Comparison of ENCODE assay signal across 2 cellular contexts in the genomic region with DNA sequence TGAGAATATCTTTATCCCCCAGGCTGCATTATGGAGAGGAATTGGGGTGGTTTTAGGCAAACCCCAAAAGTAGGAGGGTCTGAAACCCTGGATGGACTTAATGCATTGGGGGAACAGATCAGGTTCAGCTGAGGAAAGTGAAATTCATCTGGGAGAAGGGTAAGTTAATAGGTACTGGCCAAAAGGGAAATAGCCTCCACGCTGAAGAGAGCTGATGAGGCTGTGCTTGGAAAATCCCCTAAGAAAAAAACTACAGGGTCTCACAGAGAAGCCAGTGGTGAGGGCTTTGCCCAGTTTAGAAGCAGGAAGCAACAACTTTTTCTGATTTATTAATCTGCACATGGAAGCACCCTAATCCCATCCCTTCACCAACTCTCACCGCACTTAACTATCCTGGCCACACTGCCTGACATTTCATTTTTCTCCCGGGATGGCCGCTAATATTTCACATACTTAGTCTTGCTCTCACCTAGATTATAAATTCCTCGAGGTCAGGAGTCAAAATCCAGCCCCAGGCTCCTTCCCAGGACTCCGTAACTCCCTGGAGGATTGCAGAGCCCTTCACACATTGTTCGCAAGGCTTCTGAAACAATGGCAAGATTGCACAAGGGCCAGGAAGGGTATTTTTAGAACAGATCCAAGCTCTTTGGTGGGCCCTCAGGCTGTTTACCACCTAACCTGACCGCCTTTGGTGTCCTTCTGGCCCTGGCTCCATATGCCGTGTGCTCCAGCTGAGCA.
TF ChIP-seq lines count a peak whose summit lies in the region.

No MANE protein-coding gene starts in this region.

TF ChIP-seq in liver, 16 proteins besides CTCF, POLR2A, EP300 and RAD21:
- TF ChIP-seq, protein P1, sequence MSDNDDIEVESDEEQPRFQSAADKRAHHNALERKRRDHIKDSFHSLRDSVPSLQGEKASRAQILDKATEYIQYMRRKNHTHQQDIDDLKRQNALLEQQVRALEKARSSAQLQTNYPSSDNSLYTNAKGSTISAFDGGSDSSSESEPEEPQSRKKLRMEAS (IDR thresholded peaks at IDR 0.05) = no peak
- TF ChIP-seq, protein P2, sequence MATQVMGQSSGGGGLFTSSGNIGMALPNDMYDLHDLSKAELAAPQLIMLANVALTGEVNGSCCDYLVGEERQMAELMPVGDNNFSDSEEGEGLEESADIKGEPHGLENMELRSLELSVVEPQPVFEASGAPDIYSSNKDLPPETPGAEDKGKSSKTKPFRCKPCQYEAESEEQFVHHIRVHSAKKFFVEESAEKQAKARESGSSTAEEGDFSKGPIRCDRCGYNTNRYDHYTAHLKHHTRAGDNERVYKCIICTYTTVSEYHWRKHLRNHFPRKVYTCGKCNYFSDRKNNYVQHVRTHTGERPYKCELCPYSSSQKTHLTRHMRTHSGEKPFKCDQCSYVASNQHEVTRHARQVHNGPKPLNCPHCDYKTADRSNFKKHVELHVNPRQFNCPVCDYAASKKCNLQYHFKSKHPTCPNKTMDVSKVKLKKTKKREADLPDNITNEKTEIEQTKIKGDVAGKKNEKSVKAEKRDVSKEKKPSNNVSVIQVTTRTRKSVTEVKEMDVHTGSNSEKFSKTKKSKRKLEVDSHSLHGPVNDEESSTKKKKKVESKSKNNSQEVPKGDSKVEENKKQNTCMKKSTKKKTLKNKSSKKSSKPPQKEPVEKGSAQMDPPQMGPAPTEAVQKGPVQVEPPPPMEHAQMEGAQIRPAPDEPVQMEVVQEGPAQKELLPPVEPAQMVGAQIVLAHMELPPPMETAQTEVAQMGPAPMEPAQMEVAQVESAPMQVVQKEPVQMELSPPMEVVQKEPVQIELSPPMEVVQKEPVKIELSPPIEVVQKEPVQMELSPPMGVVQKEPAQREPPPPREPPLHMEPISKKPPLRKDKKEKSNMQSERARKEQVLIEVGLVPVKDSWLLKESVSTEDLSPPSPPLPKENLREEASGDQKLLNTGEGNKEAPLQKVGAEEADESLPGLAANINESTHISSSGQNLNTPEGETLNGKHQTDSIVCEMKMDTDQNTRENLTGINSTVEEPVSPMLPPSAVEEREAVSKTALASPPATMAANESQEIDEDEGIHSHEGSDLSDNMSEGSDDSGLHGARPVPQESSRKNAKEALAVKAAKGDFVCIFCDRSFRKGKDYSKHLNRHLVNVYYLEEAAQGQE (IDR thresholded peaks at IDR 0.05) = no peak
- no peak for TF ChIP-seq HNF4G (IDR thresholded peaks at IDR 0.05)
- no peak for TF ChIP-seq JUND (IDR thresholded peaks at IDR 0.05)
- TF ChIP-seq SP1 (IDR thresholded peaks at IDR 0.05) = no peak
- TF ChIP-seq HNF4A (conservative IDR thresholded peaks at IDR 0.05) = no peak
- no peak for TF ChIP-seq RXRA (IDR thresholded peaks at IDR 0.05)
- no peak for TF ChIP-seq NR2F2 (IDR thresholded peaks at IDR 0.05)
- no peak for TF ChIP-seq TAF1 (conservative IDR thresholded peaks at IDR 0.05)
- TF ChIP-seq, protein P3, sequence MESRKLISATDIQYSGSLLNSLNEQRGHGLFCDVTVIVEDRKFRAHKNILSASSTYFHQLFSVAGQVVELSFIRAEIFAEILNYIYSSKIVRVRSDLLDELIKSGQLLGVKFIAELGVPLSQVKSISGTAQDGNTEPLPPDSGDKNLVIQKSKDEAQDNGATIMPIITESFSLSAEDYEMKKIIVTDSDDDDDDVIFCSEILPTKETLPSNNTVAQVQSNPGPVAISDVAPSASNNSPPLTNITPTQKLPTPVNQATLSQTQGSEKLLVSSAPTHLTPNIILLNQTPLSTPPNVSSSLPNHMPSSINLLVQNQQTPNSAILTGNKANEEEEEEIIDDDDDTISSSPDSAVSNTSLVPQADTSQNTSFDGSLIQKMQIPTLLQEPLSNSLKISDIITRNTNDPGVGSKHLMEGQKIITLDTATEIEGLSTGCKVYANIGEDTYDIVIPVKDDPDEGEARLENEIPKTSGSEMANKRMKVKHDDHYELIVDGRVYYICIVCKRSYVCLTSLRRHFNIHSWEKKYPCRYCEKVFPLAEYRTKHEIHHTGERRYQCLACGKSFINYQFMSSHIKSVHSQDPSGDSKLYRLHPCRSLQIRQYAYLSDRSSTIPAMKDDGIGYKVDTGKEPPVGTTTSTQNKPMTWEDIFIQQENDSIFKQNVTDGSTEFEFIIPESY (IDR thresholded peaks at IDR 0.05) = no peak
- TF ChIP-seq, protein P4, sequence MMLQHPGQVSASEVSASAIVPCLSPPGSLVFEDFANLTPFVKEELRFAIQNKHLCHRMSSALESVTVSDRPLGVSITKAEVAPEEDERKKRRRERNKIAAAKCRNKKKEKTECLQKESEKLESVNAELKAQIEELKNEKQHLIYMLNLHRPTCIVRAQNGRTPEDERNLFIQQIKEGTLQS (IDR thresholded peaks at IDR 0.05) = no peak
- no peak for TF ChIP-seq YY1 (IDR thresholded peaks at IDR 0.05)
- no peak for TF ChIP-seq FOXA2 (IDR thresholded peaks at IDR 0.05)
- no peak for TF ChIP-seq FOXA1 (IDR thresholded peaks at IDR 0.05)

TF ChIP-seq in HepG2, 621 proteins besides CTCF, POLR2A, EP300 and RAD21:
- TF ChIP-seq, protein P5, sequence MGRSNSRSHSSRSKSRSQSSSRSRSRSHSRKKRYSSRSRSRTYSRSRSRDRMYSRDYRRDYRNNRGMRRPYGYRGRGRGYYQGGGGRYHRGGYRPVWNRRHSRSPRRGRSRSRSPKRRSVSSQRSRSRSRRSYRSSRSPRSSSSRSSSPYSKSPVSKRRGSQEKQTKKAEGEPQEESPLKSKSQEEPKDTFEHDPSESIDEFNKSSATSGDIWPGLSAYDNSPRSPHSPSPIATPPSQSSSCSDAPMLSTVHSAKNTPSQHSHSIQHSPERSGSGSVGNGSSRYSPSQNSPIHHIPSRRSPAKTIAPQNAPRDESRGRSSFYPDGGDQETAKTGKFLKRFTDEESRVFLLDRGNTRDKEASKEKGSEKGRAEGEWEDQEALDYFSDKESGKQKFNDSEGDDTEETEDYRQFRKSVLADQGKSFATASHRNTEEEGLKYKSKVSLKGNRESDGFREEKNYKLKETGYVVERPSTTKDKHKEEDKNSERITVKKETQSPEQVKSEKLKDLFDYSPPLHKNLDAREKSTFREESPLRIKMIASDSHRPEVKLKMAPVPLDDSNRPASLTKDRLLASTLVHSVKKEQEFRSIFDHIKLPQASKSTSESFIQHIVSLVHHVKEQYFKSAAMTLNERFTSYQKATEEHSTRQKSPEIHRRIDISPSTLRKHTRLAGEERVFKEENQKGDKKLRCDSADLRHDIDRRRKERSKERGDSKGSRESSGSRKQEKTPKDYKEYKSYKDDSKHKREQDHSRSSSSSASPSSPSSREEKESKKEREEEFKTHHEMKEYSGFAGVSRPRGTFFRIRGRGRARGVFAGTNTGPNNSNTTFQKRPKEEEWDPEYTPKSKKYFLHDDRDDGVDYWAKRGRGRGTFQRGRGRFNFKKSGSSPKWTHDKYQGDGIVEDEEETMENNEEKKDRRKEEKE (IDR thresholded peaks at IDR 0.05) = no peak
- TF ChIP-seq ZNF274 (CRISPR knock-in tag; IDR thresholded peaks at IDR 0.05) (no peak), RARA (CRISPR knock-in tag; IDR thresholded peaks at IDR 0.05) (no peak), ZNF75D (CRISPR knock-in tag; IDR thresholded peaks at IDR 0.05; ENCODE audit: borderline replicate concordance) (no peak), HMG20A (CRISPR knock-in tag; IDR thresholded peaks at IDR 0.05; ENCODE audit: borderline replicate concordance) (no peak), KLF16 (CRISPR knock-in tag; IDR thresholded peaks at IDR 0.05) (no peak), ZNF350 (CRISPR knock-in tag; IDR thresholded peaks at IDR 0.05; ENCODE audit: borderline replicate concordance, low read depth) (no peak)
- TF ChIP-seq, protein P6, sequence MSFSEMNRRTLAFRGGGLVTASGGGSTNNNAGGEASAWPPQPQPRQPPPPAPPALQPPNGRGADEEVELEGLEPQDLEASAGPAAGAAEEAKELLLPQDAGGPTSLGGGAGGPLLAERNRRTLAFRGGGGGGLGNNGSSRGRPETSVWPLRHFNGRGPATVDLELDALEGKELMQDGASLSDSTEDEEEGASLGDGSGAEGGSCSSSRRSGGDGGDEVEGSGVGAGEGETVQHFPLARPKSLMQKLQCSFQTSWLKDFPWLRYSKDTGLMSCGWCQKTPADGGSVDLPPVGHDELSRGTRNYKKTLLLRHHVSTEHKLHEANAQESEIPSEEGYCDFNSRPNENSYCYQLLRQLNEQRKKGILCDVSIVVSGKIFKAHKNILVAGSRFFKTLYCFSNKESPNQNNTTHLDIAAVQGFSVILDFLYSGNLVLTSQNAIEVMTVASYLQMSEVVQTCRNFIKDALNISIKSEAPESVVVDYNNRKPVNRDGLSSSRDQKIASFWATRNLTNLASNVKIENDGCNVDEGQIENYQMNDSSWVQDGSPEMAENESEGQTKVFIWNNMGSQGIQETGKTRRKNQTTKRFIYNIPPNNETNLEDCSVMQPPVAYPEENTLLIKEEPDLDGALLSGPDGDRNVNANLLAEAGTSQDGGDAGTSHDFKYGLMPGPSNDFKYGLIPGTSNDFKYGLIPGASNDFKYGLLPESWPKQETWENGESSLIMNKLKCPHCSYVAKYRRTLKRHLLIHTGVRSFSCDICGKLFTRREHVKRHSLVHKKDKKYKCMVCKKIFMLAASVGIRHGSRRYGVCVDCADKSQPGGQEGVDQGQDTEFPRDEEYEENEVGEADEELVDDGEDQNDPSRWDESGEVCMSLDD (CRISPR knock-in tag; IDR thresholded peaks at IDR 0.05; ENCODE audit: borderline replicate concordance) = no peak
- TF ChIP-seq, protein P7, sequence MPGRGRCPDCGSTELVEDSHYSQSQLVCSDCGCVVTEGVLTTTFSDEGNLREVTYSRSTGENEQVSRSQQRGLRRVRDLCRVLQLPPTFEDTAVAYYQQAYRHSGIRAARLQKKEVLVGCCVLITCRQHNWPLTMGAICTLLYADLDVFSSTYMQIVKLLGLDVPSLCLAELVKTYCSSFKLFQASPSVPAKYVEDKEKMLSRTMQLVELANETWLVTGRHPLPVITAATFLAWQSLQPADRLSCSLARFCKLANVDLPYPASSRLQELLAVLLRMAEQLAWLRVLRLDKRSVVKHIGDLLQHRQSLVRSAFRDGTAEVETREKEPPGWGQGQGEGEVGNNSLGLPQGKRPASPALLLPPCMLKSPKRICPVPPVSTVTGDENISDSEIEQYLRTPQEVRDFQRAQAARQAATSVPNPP (CRISPR knock-in tag; IDR thresholded peaks at IDR 0.05) = no peak
